8 cellular contexts compared by ENCODE assay signal in the genomic region with DNA sequence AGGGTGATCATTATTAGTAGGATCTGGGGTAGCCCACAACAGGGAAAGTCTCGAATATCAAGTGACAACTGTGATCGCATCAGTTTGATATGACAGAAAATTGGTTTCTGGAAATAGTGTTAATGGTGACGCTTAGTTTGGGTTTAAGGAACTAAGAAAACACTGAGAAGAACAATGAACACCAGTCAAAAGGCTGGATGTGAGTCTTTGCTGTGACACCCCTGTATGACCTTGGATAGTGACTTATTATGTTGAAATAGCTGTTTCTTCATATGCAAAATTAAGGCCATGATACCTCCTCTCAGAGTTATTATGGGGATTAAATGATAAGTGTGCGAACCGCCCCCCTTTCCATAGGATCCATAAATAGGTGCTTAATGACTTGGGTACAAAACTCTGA. TPM values are rescaled to one million over a fixed set of nuclear protein-coding genes. Genes with fewer than 3 reads are reported as not detected.
DNase-seq lines count a peak whose midpoint lies in the region; ATAC-seq and TF ChIP-seq lines count a peak whose summit lies in the region.

No MANE protein-coding gene starts in this region.

- H3K36me3 ChIP-seq in ascending aorta, result no peaks in the 10 kb centered on the region

- no peaks in the 10 kb centered on the region for H3K27me3 ChIP-seq in ascending aorta

- DNase-seq in HFF-Myc (ENCODE audit: extremely low read depth, low read depth) (no peak), ascending aorta (ENCODE audit: low spot score in 2 of 2) (no peak), memory B cell (ENCODE audit: low spot score in 2 of 2) (no peak), KG1 (lab: John Stamatoyannopoulos, UW) (no peak), HuH-7.5 (ENCODE audit: low spot score) (no peak)
- DNase-seq in stimulated activated CD4-positive, alpha-beta T cell treated with anti-CD3 and anti-CD28 coated beads, Interleukin-4, amount 100 ng/mL, for 4 hours, result no peak

- no peaks in the 10 kb centered on the region for H3K9me3 Mint-ChIP-seq in memory B cell

- H3K27ac Mint-ChIP-seq in memory B cell, result peak overlapping the region; percentile 80

- intact Hi-C loops in ascending aorta (cut with DNase I), result loop anchor here (10.0 kb wide), 2 partner anchors 263 to 1423 kb away; partner anchors contain the start of genes UGCG and ZFP37

- H3K27me3 Mint-ChIP-seq in memory B cell, result peaks cover 1% of the 10 kb centered on the region

- TF ChIP-seq CTCF in 22Rv1 (IDR thresholded peaks at IDR 0.05) (no peak), HFF-Myc (IDR thresholded peaks at IDR 0.05; ENCODE audit: low read depth, low read length, missing control alignments) (no peak), ascending aorta (IDR thresholded peaks at IDR 0.05) (no peak)

- H3K9me3 ChIP-seq in ascending aorta, result no peaks in the 10 kb centered on the region

- H3K4me3 ChIP-seq in HFF-Myc (replicated peaks; ENCODE audit: low read depth, low read length), result peak overlapping the region; percentile 98
- H3K4me3 ChIP-seq in ascending aorta, result peak overlapping the region; percentile 92 to 99

- H3K4me1 Mint-ChIP-seq in memory B cell, result peaks cover 21% of the 10 kb centered on the region

- H3K27ac ChIP-seq in 22Rv1 (peak overlapping the region; percentile 82), ascending aorta (peak overlapping the region in 1 of 2 donors; percentile 84)

- H3K4me3 Mint-ChIP-seq in memory B cell, result peak overlapping the region; percentile 98

- peaks cover 0 to 13% of the 10 kb centered on the region in 2 donors for H3K4me1 ChIP-seq in ascending aorta

- ATAC-seq in memory B cell (ENCODE audit: low read depth) (no peak), HG03097 (IDR thresholded peaks at IDR 0.05; ENCODE audit: low FRiP score, unreplicated experiment) (no peak)

- H3K36me3 Mint-ChIP-seq in memory B cell, result peaks cover 2% of the 10 kb centered on the region

RNA-seq across cellular contexts. Expression of gene DNAJC25, which starts 0.9 kb away (rescaled TPM):
- total RNA-seq in ascending aorta, result 2.2 TPM

RNA-seq across cellular contexts. Expression of gene GNG10, which starts 29.4 kb away (rescaled TPM):
- 23.8 TPM for total RNA-seq in ascending aorta

RNA-seq across cellular contexts. Expression of gene PTGR1, which starts 32.6 kb away (rescaled TPM):
- 86.2 TPM for total RNA-seq in ascending aorta
